1 cellular context compared by ENCODE assay signal in genomic region chr10:102065561-102066420, GRCh38.
TF ChIP-seq lines count a peak whose summit lies in the region.

No MANE protein-coding gene starts in this region.

TF ChIP-seq in endothelial cell of umbilical vein, 7 proteins besides CTCF, POLR2A, EP300 and RAD21:
- TF ChIP-seq MAX (IDR thresholded peaks at IDR 0.05; ENCODE audit: insufficient read depth, insufficient read length) (no peak), POLR2AphosphoS5 (IDR thresholded peaks at IDR 0.05; ENCODE audit: insufficient read depth, low read depth, low read length) (no peak), JUN (IDR thresholded peaks at IDR 0.05; ENCODE audit: borderline replicate concordance, insufficient read depth, insufficient read length, low read depth) (no peak), FOS (IDR thresholded peaks at IDR 0.05; ENCODE audit: borderline replicate concordance, insufficient read depth, low read length) (no peak), GATA2 (IDR thresholded peaks at IDR 0.05; ENCODE audit: insufficient read depth, insufficient read length, low read depth, low read length) (no peak), EZH2 (IDR thresholded peaks at IDR 0.05; ENCODE audit: borderline replicate concordance, low read depth, low read length, severe bottlenecking) (no peak), MYC (IDR thresholded peaks at IDR 0.05; ENCODE audit: low read depth, low read length) (no peak)
